22 cellular contexts compared by ENCODE assay signal in genomic region chr10:43199088-43199683, GRCh38.
DNase-seq lines count a peak whose midpoint lies in the region; ATAC-seq, FAIRE-seq and TF ChIP-seq lines count a peak whose summit lies in the region.
"Had no signal": no experiment of that assay in that cellular context is flagged by ENCODE, and none has a peak within 500 bp of the region (broad histone marks: within the 10 kb centered on the region; RNA-seq: fewer than 3 reads in every experiment).

No MANE protein-coding gene starts in this region.

- H3K79me2 ChIP-seq in osteoblast (ENCODE audit: insufficient read depth, low read length): no peaks in the 10 kb centered on the region

- TF ChIP-seq CTCF in chondrocyte (IDR thresholded peaks at IDR 0.05) (no peak), osteoblast (IDR thresholded peaks at IDR 0.05; ENCODE audit: extremely low read depth, low read depth, low read length) (no peak), gastroesophageal sphincter (IDR thresholded peaks at IDR 0.05) (no peak)

- CTCF ChIA-PET in activated CD8-positive, alpha-beta memory T cell treated with anti-CD3 and anti-CD28 coated beads, Interleukin-2, amount 10 ng/mL, durations not matched to agents 7 days and 5 days (lab: Charles Lee): interaction anchor here (1.5 to 10.8 kb wide), 2 partner anchors 8 to 21 kb away, joined by 5 to 176 read pairs; no protein-coding TSS in a partner anchor

- no peak overlapping the region for H3K27ac Mint-ChIP-seq in activated CD8-positive, alpha-beta memory T cell treated with anti-CD3 and anti-CD28 coated beads, Interleukin-2, amount 10 ng/mL, durations not matched to agents 7 days and 5 days
- H3K27ac Mint-ChIP-seq in chondrocyte (ENCODE audit: unreplicated experiment): no peak overlapping the region
- H3K27ac Mint-ChIP-seq: HFFc6 had no signal

- H3K9me3 Mint-ChIP-seq in activated CD8-positive, alpha-beta memory T cell treated with anti-CD3 and anti-CD28 coated beads, Interleukin-2, amount 10 ng/mL, durations not matched to agents 7 days and 5 days (ENCODE audit: low read depth): no peaks in the 10 kb centered on the region
- H3K9me3 Mint-ChIP-seq in chondrocyte (ENCODE audit: low read depth): no peaks in the 10 kb centered on the region
- H3K9me3 Mint-ChIP-seq: HFFc6 had no signal

- no peak for TF ChIP-seq POLR2A in gastroesophageal sphincter (IDR thresholded peaks at IDR 0.05)

- H3K4me2 ChIP-seq in osteoblast (ENCODE audit: insufficient read depth, low read length): no peak overlapping the region
- H3K4me2 ChIP-seq: A549 had no signal

- DNase-seq in activated CD8-positive, alpha-beta memory T cell treated with anti-CD3 and anti-CD28 coated beads, Interleukin-2, amount 10 ng/mL, durations not matched to agents 7 days and 5 days: peak; percentile 25
- no peak for DNase-seq in activated CD8-positive, alpha-beta memory T cell treated with anti-CD3 and anti-CD28 coated beads, Interleukin-2, amount 50 U/mL, for 48 hours
- DNase-seq in chondrocyte (ENCODE audit: low spot score) (peak; percentile 81), osteoblast (ENCODE audit: insufficient read length, low spot score, missing footprints) (peak; percentile 91), urothelium cell line (ENCODE audit: low spot score) (no peak), middle frontal gyrus (ENCODE audit: extremely low spot score, low spot score) (no peak), OCI-M2 (lab: John Stamatoyannopoulos, UW; ENCODE audit: unreplicated experiment) (no peak)
- DNase-seq: C1 segment of cervical spinal cord, DND-41, HFFc6, NCI-H1436, NCI-H2029, NCI-H2171 treated with DMSO at 0.1 percent for 48 hours, NCI-H446 treated with DMSO at 0.1 percent for 48 hours, NCI-H748 treated with DMSO at 0.1 percent for 48 hours, PC-9 had no signal

- no peak overlapping the region for H3K4me3 Mint-ChIP-seq in activated CD8-positive, alpha-beta memory T cell treated with anti-CD3 and anti-CD28 coated beads, Interleukin-2, amount 10 ng/mL, durations not matched to agents 7 days and 5 days
- H3K4me3 Mint-ChIP-seq in chondrocyte (ENCODE audit: unreplicated experiment): no peak overlapping the region
- H3K4me3 Mint-ChIP-seq: HFFc6 had no signal

- no peaks in the 10 kb centered on the region for H4K20me1 ChIP-seq in osteoblast (ENCODE audit: insufficient read depth, low read length)

- no peaks in the 10 kb centered on the region for H3K9me3 ChIP-seq in osteoblast (ENCODE audit: low read depth, low read length)
- H3K9me3 ChIP-seq in gastroesophageal sphincter: no peaks in the 10 kb centered on the region
- H3K9me3 ChIP-seq: A549 had no signal

- H3K4me3 ChIP-seq in osteoblast (ENCODE audit: insufficient read depth, low read length): no peak overlapping the region
- no peak overlapping the region for H3K4me3 ChIP-seq in gastroesophageal sphincter
- H3K4me3 ChIP-seq: A549, GM12878, K562, PC-9 had no signal

- no peak for TF ChIP-seq EP300 in gastroesophageal sphincter (IDR thresholded peaks at IDR 0.05)

- H3K4me1 ChIP-seq in osteoblast (ENCODE audit: insufficient read depth, low read length) (peaks cover under 1% of the 10 kb centered on the region), gastroesophageal sphincter (peaks cover 0 to 23% (median 2%) of the 10 kb centered on the region in 3 donors)
- H3K4me1 ChIP-seq: A549 had no signal

- peaks cover 4% of the 10 kb centered on the region for H3K4me1 Mint-ChIP-seq in activated CD8-positive, alpha-beta memory T cell treated with anti-CD3 and anti-CD28 coated beads, Interleukin-2, amount 10 ng/mL, durations not matched to agents 7 days and 5 days
- H3K4me1 Mint-ChIP-seq in chondrocyte (ENCODE audit: low read depth): peaks cover 7% of the 10 kb centered on the region

- ATAC-seq in activated CD8-positive, alpha-beta memory T cell treated with anti-CD3 and anti-CD28 coated beads, Interleukin-2, amount 10 ng/mL, durations not matched to agents 7 days and 5 days: no peak
- no peak for ATAC-seq in gastroesophageal sphincter
- ATAC-seq: A549, GM12878, K562 had no signal

- FAIRE-seq in urothelium cell line (lab: Jason Lieb, UNC): peak; percentile 5
- FAIRE-seq: A549, G401.6, GM12878, H54, K562 had no signal

- H3K27me3 ChIP-seq in osteoblast (ENCODE audit: insufficient read depth, low read length) (no peaks in the 10 kb centered on the region), gastroesophageal sphincter (peaks cover 22% of the 10 kb centered on the region)

- H2AFZ ChIP-seq in osteoblast (ENCODE audit: low read length): no peak overlapping the region
- H2AFZ ChIP-seq: PC-9 had no signal

- WGBS in gastroesophageal sphincter (ENCODE audit: low coverage in 1 of 2), 2 donors: 97 to 100% methylated on average over 2 to 6 of the region's 16 CpGs

- H3K36me3 ChIP-seq in osteoblast (ENCODE audit: insufficient read depth, low read length): no peaks in the 10 kb centered on the region
- peaks cover 0 to 7% of the 10 kb centered on the region in 2 donors for H3K36me3 ChIP-seq in gastroesophageal sphincter

- no peaks in the 10 kb centered on the region for H3K36me3 Mint-ChIP-seq in activated CD8-positive, alpha-beta memory T cell treated with anti-CD3 and anti-CD28 coated beads, Interleukin-2, amount 10 ng/mL, durations not matched to agents 7 days and 5 days
- H3K36me3 Mint-ChIP-seq in chondrocyte (ENCODE audit: low read depth): no peaks in the 10 kb centered on the region

- no peak overlapping the region for H3K27ac ChIP-seq in osteoblast (ENCODE audit: low read depth, low read length)
- no peak overlapping the region for H3K27ac ChIP-seq in gastroesophageal sphincter
- H3K27ac ChIP-seq: A549, PC-9 had no signal

- H3K27me3 Mint-ChIP-seq in activated CD8-positive, alpha-beta memory T cell treated with anti-CD3 and anti-CD28 coated beads, Interleukin-2, amount 10 ng/mL, durations not matched to agents 7 days and 5 days: no peaks in the 10 kb centered on the region
- no peaks in the 10 kb centered on the region for H3K27me3 Mint-ChIP-seq in chondrocyte (ENCODE audit: low read depth)

Comparison
In these comparisons a context has a peak if more than half of its experiments do, and no peak if none do; other contexts are left out.
1. DNase-seq: peak in activated CD8-positive, alpha-beta memory T cell treated with anti-CD3 and anti-CD28 coated beads, Interleukin-2, amount 10 ng/mL, durations not matched to agents 7 days and 5 days (single experiment), chondrocyte (single experiment) and osteoblast (single experiment); none in activated CD8-positive, alpha-beta memory T cell treated with anti-CD3 and anti-CD28 coated beads, Interleukin-2, amount 50 U/mL, for 48 hours (single experiment), urothelium cell line (single experiment), middle frontal gyrus (single experiment) and OCI-M2 (single experiment).